In genomic region chr2:11239718-11240462, GRCh38 we compare ENCODE assay signal across 1 cellular context.
TF ChIP-seq lines count a peak whose summit lies in the region.

No MANE protein-coding gene starts in this region.

TF ChIP-seq in HCT116, 20 proteins besides CTCF, POLR2A, EP300 and RAD21 (continued from another document):
- TF ChIP-seq REST (IDR thresholded peaks at IDR 0.05; ENCODE audit: low read depth) = no peak
